ENCODE assay signal across 1 cellular context in the genomic region with DNA sequence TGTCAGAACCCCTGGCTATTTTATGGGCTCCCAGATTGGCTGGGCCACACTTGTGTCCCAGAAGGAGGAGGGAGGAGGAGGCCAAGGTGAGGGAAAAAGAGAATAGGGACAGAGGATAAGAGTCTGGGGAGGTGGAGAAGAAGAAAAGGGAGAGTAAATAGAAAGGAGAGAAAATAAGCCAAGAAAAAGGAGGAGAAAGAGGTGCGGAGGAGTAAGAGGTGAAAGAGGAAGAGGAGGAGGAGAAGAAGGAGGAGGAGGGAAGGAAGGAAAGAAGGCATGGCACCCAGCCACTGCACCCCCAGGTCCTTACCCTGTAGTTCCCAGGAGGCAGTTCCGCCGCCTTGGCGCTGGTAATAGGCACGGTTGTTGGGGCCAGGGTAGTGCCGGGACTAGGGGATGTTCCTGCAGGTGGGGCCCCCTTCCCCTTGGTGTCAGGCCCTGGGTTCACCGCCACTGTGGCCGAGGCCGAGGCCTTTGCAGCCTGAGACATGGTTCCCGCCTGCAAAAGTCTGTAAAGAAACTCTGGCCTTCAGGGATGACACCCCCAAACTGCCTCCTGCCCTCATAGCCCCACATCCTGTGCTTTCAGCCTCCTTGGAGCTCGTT.
TF ChIP-seq lines count a peak whose summit lies in the region.

No MANE protein-coding gene starts in this region.

TF ChIP-seq in K562, 482 proteins besides CTCF, POLR2A, EP300 and RAD21:
- TF ChIP-seq, protein P1, sequence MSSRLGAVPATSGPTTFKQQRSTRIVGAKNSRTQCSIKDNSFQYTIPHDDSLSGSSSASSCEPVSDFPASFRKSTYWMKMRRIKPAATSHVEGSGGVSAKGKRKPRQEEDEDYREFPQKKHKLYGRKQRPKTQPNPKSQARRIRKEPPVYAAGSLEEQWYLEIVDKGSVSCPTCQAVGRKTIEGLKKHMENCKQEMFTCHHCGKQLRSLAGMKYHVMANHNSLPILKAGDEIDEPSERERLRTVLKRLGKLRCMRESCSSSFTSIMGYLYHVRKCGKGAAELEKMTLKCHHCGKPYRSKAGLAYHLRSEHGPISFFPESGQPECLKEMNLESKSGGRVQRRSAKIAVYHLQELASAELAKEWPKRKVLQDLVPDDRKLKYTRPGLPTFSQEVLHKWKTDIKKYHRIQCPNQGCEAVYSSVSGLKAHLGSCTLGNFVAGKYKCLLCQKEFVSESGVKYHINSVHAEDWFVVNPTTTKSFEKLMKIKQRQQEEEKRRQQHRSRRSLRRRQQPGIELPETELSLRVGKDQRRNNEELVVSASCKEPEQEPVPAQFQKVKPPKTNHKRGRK (tag; IDR thresholded peaks at IDR 0.05) = peak; percentile 59
- TF ChIP-seq SPI1 (IDR thresholded peaks at IDR 0.05; ENCODE audit: borderline replicate concordance, low read depth, low read length) = peak; percentile 31; the same call in 1 of the 2 replicates
- no peak for TF ChIP-seq FUS (optimal IDR thresholded peaks at IDR 0.05; ENCODE audit: low read depth, low read length)
TF ChIP-seq in K562: peak in this region for 2.
